19 cellular contexts compared by ENCODE assay signal in genomic region chr1:198850196-198850595, GRCh38.
DNase-seq lines count a peak whose midpoint lies in the region; ATAC-seq and TF ChIP-seq lines count a peak whose summit lies in the region.
"Had no signal": no experiment of that assay in that cellular context is flagged by ENCODE, and none has a peak within 500 bp of the region (broad histone marks: within the 10 kb centered on the region; RNA-seq: fewer than 3 reads in every experiment).

No MANE protein-coding gene starts in this region.

- CTCF ChIA-PET in IMR-90 (lab: Yijun Ruan, JAX), result no interaction called here

- H4K20me1 ChIP-seq in IMR-90 (ENCODE audit: insufficient read depth, low read length), result no peaks in the 10 kb centered on the region

- no peak overlapping the region for H4K5ac ChIP-seq in IMR-90 (ENCODE audit: low read depth, low read length)

- no peak overlapping the region for H3K4ac ChIP-seq in IMR-90 (ENCODE audit: low read depth, low read length)

- no peak overlapping the region for H4K91ac ChIP-seq in IMR-90 (ENCODE audit: insufficient read depth, low read depth, low read length)

- ATAC-seq in IMR-90 (ENCODE audit: low read depth) (no peak), SK-N-SH treated with all-trans-retinoic acid at 6 μM for 48 hours (no peak)
- ATAC-seq: HepG2 had no signal

- H3K4me2 ChIP-seq in IMR-90 (ENCODE audit: low read depth, low read length), result no peak overlapping the region

- H3K27ac ChIP-seq in IMR-90 (ENCODE audit: insufficient read depth, low read length) (no peak overlapping the region), WERI-Rb-1 (peak overlapping the region; percentile 88)

- no CpG with 5 or more reads among the region's 1 CpG for WGBS in IMR-90 (ENCODE audit: extremely low coverage in 2 of 2, insufficient read length in 1 of 2), 2 experiments

- peaks cover 3% of the 10 kb centered on the region; the same call in 1 of the 2 replicates for H3K9me1 ChIP-seq in IMR-90 (ENCODE audit: insufficient read depth, low read length)

- no peak overlapping the region for H2BK20ac ChIP-seq in IMR-90 (ENCODE audit: low read depth, low read length)

- no peak overlapping the region for H3K14ac ChIP-seq in IMR-90 (replicated peaks; ENCODE audit: low read depth, low read length)

- no peak overlapping the region for H2BK5ac ChIP-seq in IMR-90 (ENCODE audit: low read depth, low read length, poor library complexity, severe bottlenecking)

- BruUV-seq in IMR-90 (replicated peaks; lab: Mats Ljungman, UMichigan), result no TSS peak

- H3K36me3 ChIP-seq in IMR-90 (ENCODE audit: control insufficient read depth, insufficient read depth, low read length) (peaks cover 17% of the 10 kb centered on the region), WERI-Rb-1 (no peaks in the 10 kb centered on the region)

- H3K27me3 ChIP-seq in IMR-90 (ENCODE audit: control insufficient read depth, insufficient read depth, low read length) (no peaks in the 10 kb centered on the region), WERI-Rb-1 (ENCODE audit: insufficient read depth, low read depth, severe bottlenecking) (no peaks in the 10 kb centered on the region)
- H3K27me3 ChIP-seq: BE2C had no signal

- POLR2A ChIA-PET in IMR-90 (lab: Charles Lee; ENCODE audit: unreplicated experiment), result no interaction called here

- H3K18ac ChIP-seq in IMR-90 (ENCODE audit: low read depth, low read length), result no peak overlapping the region

- no peak overlapping the region for H2AK9ac ChIP-seq in IMR-90 (replicated peaks; ENCODE audit: low read depth, low read length, poor library complexity)

- H3K56ac ChIP-seq in IMR-90 (ENCODE audit: extremely low read depth, insufficient read depth, low read length), result no peak overlapping the region

- dilution Hi-C loops in IMR-90 (cut with HindIII; ENCODE audit: low sequenced_read_pairs, unreplicated experiment), result no loop called here

- no peak overlapping the region for H3K9ac ChIP-seq in IMR-90 (ENCODE audit: low read depth, low read length)

- peaks cover 3 to 27% of the 10 kb centered on the region in 2 experiments; a peak in 3 of 4 replicates for H3K79me1 ChIP-seq in IMR-90 (ENCODE audit: low read depth in 1 of 2, low read length in 2 of 2)

- H3K4me3 ChIP-seq in IMR-90 (ENCODE audit: insufficient read depth, low read depth, low read length), result no peak overlapping the region
- H3K4me3 ChIP-seq in WERI-Rb-1 (ENCODE audit: low read depth, low read length), result no peak overlapping the region

- TF ChIP-seq RAD21 in IMR-90 (IDR thresholded peaks at IDR 0.05; ENCODE audit: low read length), result no peak

- intact Hi-C loops in IMR-90 (cut with micrococcal nuclease), result no loop called here

- no peak for TF ChIP-seq CTCF in IMR-90 (conservative IDR thresholded peaks at IDR 0.05; ENCODE audit: low read depth, low read length)
- no peak for TF ChIP-seq CTCF in WERI-Rb-1 (IDR thresholded peaks at IDR 0.05; ENCODE audit: low read depth, low read length)

- DNase-seq in ELR (ENCODE audit: low read depth) (peak; percentile 59), IMR-90 (peak; percentile 39), WERI-Rb-1 (no peak), iris pigment epithelial cell (ENCODE audit: low read depth) (peak; percentile 10), NCI-H2227 (lab: John Stamatoyannopoulos, UW; ENCODE audit: unreplicated experiment) (no peak), SIG-M5 treated with dmso at 0.1 percent for 504 hours (lab: John Stamatoyannopoulos, UW; ENCODE audit: unreplicated experiment) (no peak)
- DNase-seq: BE2C; Calu3; CD4-positive, alpha-beta memory T cell; DMS79 treated with DMSO at 0.1 percent for 48 hours; GOT3; NCI-H1105 treated with DMSO at 0.1 percent for 48 hours; NCI-H1694 treated with DMSO at 0.1 percent for 48 hours; NCI-H2107; NCI-H345; NCI-H69; SHP77 had no signal

- H2AK5ac ChIP-seq in IMR-90 (ENCODE audit: low read depth, low read length), result no peak overlapping the region

- H2BK120ac ChIP-seq in IMR-90 (ENCODE audit: low read depth, low read length), result no peak overlapping the region

- no peak for TF ChIP-seq POLR2A in IMR-90 (IDR thresholded peaks at IDR 0.05; ENCODE audit: low read depth, low read length)

- no peak overlapping the region for H2AFZ ChIP-seq in IMR-90 (replicated peaks; ENCODE audit: low read length, poor library complexity)

- H3K4me1 ChIP-seq in IMR-90 (ENCODE audit: control insufficient read depth, insufficient read depth, low read length), result no peaks in the 10 kb centered on the region; the same call in 1 of the 2 replicates

- H4K8ac ChIP-seq in IMR-90 (ENCODE audit: low read depth in 2 of 2, low read length in 2 of 2), result no peak overlapping the region

- in situ Hi-C loops in IMR-90 (cut with MboI; ENCODE audit: low sequenced_read_pairs), result no loop called here

- no peak overlapping the region for H2BK15ac ChIP-seq in IMR-90 (ENCODE audit: low read depth, low read length)

- H3K23ac ChIP-seq in IMR-90 (ENCODE audit: low read depth, low read length), result no peak overlapping the region

- H3K9me3 ChIP-seq in IMR-90 (ENCODE audit: control insufficient read depth, insufficient read depth, low read length), result no peaks in the 10 kb centered on the region
- H3K9me3 ChIP-seq in WERI-Rb-1 (ENCODE audit: severe bottlenecking), result peaks cover 2% of the 10 kb centered on the region
- H3K9me3 ChIP-seq: BE2C had no signal

TF ChIP-seq in IMR-90, 13 proteins besides CTCF, POLR2A, EP300 and RAD21 (continues in another document):
- TF ChIP-seq RCOR1 (IDR thresholded peaks at IDR 0.05; ENCODE audit: insufficient replicate concordance, low read length), result no peak
- no peak for TF ChIP-seq FOS (IDR thresholded peaks at IDR 0.05; ENCODE audit: low read depth, low read length)
- TF ChIP-seq ELK1 (IDR thresholded peaks at IDR 0.05; ENCODE audit: borderline replicate concordance, low read depth, low read length), result no peak
- no peak for TF ChIP-seq NFE2L2 (IDR thresholded peaks at IDR 0.05; ENCODE audit: low read depth, low read length)
- no peak for TF ChIP-seq USF2 (IDR thresholded peaks at IDR 0.05; ENCODE audit: low read depth, low read length)
- no peak for TF ChIP-seq CEBPB (IDR thresholded peaks at IDR 0.05; ENCODE audit: low read depth, low read length)
- TF ChIP-seq MXI1 (IDR thresholded peaks at IDR 0.05; ENCODE audit: borderline replicate concordance, low read depth, low read length), result no peak
- no peak for TF ChIP-seq SMC3 (IDR thresholded peaks at IDR 0.05; ENCODE audit: low read depth, low read length)
- TF ChIP-seq BHLHE40 (IDR thresholded peaks at IDR 0.05; ENCODE audit: low read depth, low read length), result no peak
- no peak for TF ChIP-seq MAFK (IDR thresholded peaks at IDR 0.05; ENCODE audit: low read depth, low read length)
- TF ChIP-seq RFX5 (IDR thresholded peaks at IDR 0.05; ENCODE audit: low read depth, low read length), result no peak
- TF ChIP-seq CHD1 (IDR thresholded peaks at IDR 0.05; ENCODE audit: low read depth, low read length), result no peak

TF ChIP-seq in SK-N-SH treated with all-trans-retinoic acid at 6 μM for 48 hours, 23 proteins besides CTCF, POLR2A, EP300 and RAD21 (continues in another document):
- TF ChIP-seq ZNF565 (CRISPR knock-in tag; conservative IDR thresholded peaks at IDR 0.05; ENCODE audit: low read depth) (no peak), ZNF70 (CRISPR knock-in tag; IDR thresholded peaks at IDR 0.05) (no peak), PATZ1 (CRISPR knock-in tag; IDR thresholded peaks at IDR 0.05; ENCODE audit: borderline replicate concordance) (no peak), ZFP3 (CRISPR knock-in tag; IDR thresholded peaks at IDR 0.05) (no peak), POU6F1 (CRISPR knock-in tag; IDR thresholded peaks at IDR 0.05; ENCODE audit: borderline replicate concordance, low read depth) (no peak), CSDC2 (CRISPR knock-in tag; IDR thresholded peaks at IDR 0.05) (no peak), SNAI2 (CRISPR knock-in tag; IDR thresholded peaks at IDR 0.05) (no peak)

Comparison
In these comparisons a context has a peak if more than half of its experiments do, and no peak if none do; other contexts are left out.
1. DNase-seq: peak in ELR (single experiment), IMR-90 (single experiment) and iris pigment epithelial cell (single experiment); none in WERI-Rb-1 (single experiment), NCI-H2227 (single experiment) and SIG-M5 treated with dmso at 0.1 percent for 504 hours (single experiment).